ENCODE assay signal across 17 cellular contexts in the genomic region with DNA sequence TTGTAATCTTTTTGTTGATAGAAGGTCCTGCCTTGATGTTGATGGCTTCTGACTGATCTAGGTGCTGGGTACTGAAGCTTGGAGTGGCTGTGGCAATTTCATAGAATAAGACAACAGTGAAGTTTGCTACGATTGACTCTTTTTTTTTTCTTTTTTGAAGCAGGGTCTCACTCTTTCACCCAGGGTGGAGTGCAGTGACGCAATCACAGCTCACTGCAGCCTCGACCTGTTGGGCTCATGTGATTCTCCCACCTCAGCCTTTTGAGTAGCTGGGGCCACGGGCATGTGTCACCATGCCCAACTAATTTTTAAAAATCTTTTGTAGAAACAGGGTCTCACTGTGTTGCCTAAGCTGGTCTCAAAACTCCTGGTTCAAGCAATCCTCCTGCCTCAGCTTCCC. TPM values are rescaled to one million over a fixed set of nuclear protein-coding genes. Genes with fewer than 3 reads are reported as not detected.
DNase-seq lines count a peak whose midpoint lies in the region; ATAC-seq and TF ChIP-seq lines count a peak whose summit lies in the region.
"Had no signal": no experiment of that assay in that cellular context is flagged by ENCODE, and none has a peak within 500 bp of the region (broad histone marks: within the 10 kb centered on the region; RNA-seq: fewer than 3 reads in every experiment).

No MANE protein-coding gene starts in this region.

- H3K4ac ChIP-seq in IMR-90 (ENCODE audit: low read depth, low read length), result no peak overlapping the region

- TF ChIP-seq CTCF in IMR-90 (conservative IDR thresholded peaks at IDR 0.05; ENCODE audit: low read depth, low read length) (no peak), endodermal cell (conservative IDR thresholded peaks at IDR 0.05) (no peak)

- H3K9me3 ChIP-seq in IMR-90 (ENCODE audit: control insufficient read depth, insufficient read depth, low read length), result no peaks in the 10 kb centered on the region
- H3K9me3 ChIP-seq in endodermal cell (ENCODE audit: control insufficient read depth, low read length), result no peaks in the 10 kb centered on the region
- H3K9me3 ChIP-seq: BLaER1 had no signal

- WGBS in IMR-90 (ENCODE audit: extremely low coverage in 2 of 2, insufficient read length in 1 of 2), 2 experiments, result 100% methylated on average over 1 of the region's 4 CpGs; no CpG with 5 or more reads in 1 of the 2 experiments
- 96% methylated on average over 4 of the region's 4 CpGs for WGBS in endodermal cell (ENCODE audit: insufficient coverage in 1 of 2, insufficient read length in 1 of 2), 2 experiments

- POLR2A ChIA-PET in IMR-90 (lab: Charles Lee; ENCODE audit: unreplicated experiment), result no interaction called here

- no peak for DNase-seq in activated CD8-positive, alpha-beta memory T cell treated with anti-CD3 and anti-CD28 coated beads, Interleukin-2, amount 10 ng/mL, durations not matched to agents 7 days and 5 days
- no peak for DNase-seq in activated CD8-positive, alpha-beta memory T cell treated with anti-CD3 and anti-CD28 coated beads, Interleukin-2, amount 50 U/mL, for 48 hours
- no peak for DNase-seq in IMR-90
- DNase-seq in endodermal cell, result peak; percentile 13
- DNase-seq in hepatic stellate cell (ENCODE audit: low spot score), result no peak
- no peak for DNase-seq in GOT3 (lab: John Stamatoyannopoulos, UW)
- no peak for DNase-seq in NCI-H1417 treated with DMSO at 0.1 percent for 48 hours (lab: John Stamatoyannopoulos, UW)
- DNase-seq: 8988T; Calu3; CD4-positive, alpha-beta memory T cell; DMS79 treated with DMSO at 0.1 percent for 48 hours; GF-D8; KBM-7 had no signal

- H4K91ac ChIP-seq in IMR-90 (ENCODE audit: insufficient read depth, low read depth, low read length), result no peak overlapping the region

- H3K27me3 ChIP-seq in IMR-90 (ENCODE audit: control insufficient read depth, insufficient read depth, low read length) (no peaks in the 10 kb centered on the region), endodermal cell (ENCODE audit: control insufficient read depth, insufficient read depth, low read length, poor library complexity, severe bottlenecking) (no peaks in the 10 kb centered on the region)
- H3K27me3 ChIP-seq: BLaER1 had no signal

- no peak overlapping the region for H3K27ac ChIP-seq in IMR-90 (ENCODE audit: insufficient read depth, low read length)
- H3K27ac ChIP-seq in endodermal cell (ENCODE audit: low read depth, low read length), result no peak overlapping the region
- H3K27ac ChIP-seq: BLaER1 had no signal

- peaks cover 62% of the 10 kb centered on the region for H3K4me1 Mint-ChIP-seq in activated CD8-positive, alpha-beta memory T cell treated with anti-CD3 and anti-CD28 coated beads, Interleukin-2, amount 10 ng/mL, durations not matched to agents 7 days and 5 days
- H3K4me1 Mint-ChIP-seq in endodermal cell, result peaks cover 8% of the 10 kb centered on the region

- no peak overlapping the region for H4K5ac ChIP-seq in IMR-90 (ENCODE audit: low read depth, low read length)

- no peaks in the 10 kb centered on the region for H3K9me1 ChIP-seq in IMR-90 (ENCODE audit: insufficient read depth, low read length)

- no peak overlapping the region for H2AK5ac ChIP-seq in IMR-90 (ENCODE audit: low read depth, low read length)

- H3K14ac ChIP-seq in IMR-90 (replicated peaks; ENCODE audit: low read depth, low read length), result no peak overlapping the region

- peaks cover 2% of the 10 kb centered on the region for H3K9me3 Mint-ChIP-seq in activated CD8-positive, alpha-beta memory T cell treated with anti-CD3 and anti-CD28 coated beads, Interleukin-2, amount 10 ng/mL, durations not matched to agents 7 days and 5 days (ENCODE audit: low read depth)
- H3K9me3 Mint-ChIP-seq in endodermal cell, result no peaks in the 10 kb centered on the region
- H3K9me3 Mint-ChIP-seq: CD14-positive monocyte; CD4-positive, alpha-beta memory T cell had no signal

- no peak overlapping the region for H3K4me3 Mint-ChIP-seq in activated CD8-positive, alpha-beta memory T cell treated with anti-CD3 and anti-CD28 coated beads, Interleukin-2, amount 10 ng/mL, durations not matched to agents 7 days and 5 days
- H3K4me3 Mint-ChIP-seq in endodermal cell, result no peak overlapping the region
- H3K4me3 Mint-ChIP-seq: CD14-positive monocyte had no signal

- CTCF ChIA-PET in activated CD8-positive, alpha-beta memory T cell treated with anti-CD3 and anti-CD28 coated beads, Interleukin-2, amount 10 ng/mL, durations not matched to agents 7 days and 5 days (lab: Charles Lee), result interaction anchor here (1.0 to 1.5 kb wide), 2 partner anchors 15 to 226 kb away, joined by 3 read pairs; no protein-coding TSS in a partner anchor
- CTCF ChIA-PET in IMR-90 (lab: Yijun Ruan, JAX), result no interaction called here

- H3K23ac ChIP-seq in IMR-90 (ENCODE audit: low read depth, low read length), result no peak overlapping the region

- H4K20me1 ChIP-seq in IMR-90 (ENCODE audit: insufficient read depth, low read length), result peaks cover 9% of the 10 kb centered on the region

- no peak overlapping the region for H2BK120ac ChIP-seq in IMR-90 (ENCODE audit: low read depth, low read length)

- ATAC-seq in activated CD8-positive, alpha-beta memory T cell treated with anti-CD3 and anti-CD28 coated beads, Interleukin-2, amount 10 ng/mL, durations not matched to agents 7 days and 5 days, result no peak
- no peak for ATAC-seq in IMR-90 (ENCODE audit: low read depth)
- ATAC-seq: GM12878, HCT116 had no signal

- no TSS peak for BruUV-seq in IMR-90 (replicated peaks; lab: Mats Ljungman, UMichigan)

- dilution Hi-C loops in IMR-90 (cut with HindIII; ENCODE audit: low sequenced_read_pairs, unreplicated experiment), result no loop called here

- no peak overlapping the region for H3K56ac ChIP-seq in IMR-90 (ENCODE audit: extremely low read depth, insufficient read depth, low read length)

- no peak for TF ChIP-seq RAD21 in IMR-90 (IDR thresholded peaks at IDR 0.05; ENCODE audit: low read length)

- peaks cover 25 to 41% of the 10 kb centered on the region in 2 experiments for H3K79me1 ChIP-seq in IMR-90 (ENCODE audit: low read depth in 1 of 2, low read length in 2 of 2)

- H2BK20ac ChIP-seq in IMR-90 (ENCODE audit: low read depth, low read length), result no peak overlapping the region

- H3K9ac ChIP-seq in IMR-90 (ENCODE audit: low read depth, low read length) (no peak overlapping the region), endodermal cell (ENCODE audit: extremely low read depth, low read length, poor library complexity, severe bottlenecking) (no peak overlapping the region)
- H3K9ac ChIP-seq: BLaER1 had no signal

- H3K4me3 ChIP-seq in IMR-90 (ENCODE audit: insufficient read depth, low read depth, low read length) (no peak overlapping the region), endodermal cell (ENCODE audit: low read length) (no peak overlapping the region)
- H3K4me3 ChIP-seq: BLaER1, GM12878 had no signal

- in situ Hi-C loops in IMR-90 (cut with MboI; ENCODE audit: low sequenced_read_pairs), result no loop called here

- H3K36me3 Mint-ChIP-seq in activated CD8-positive, alpha-beta memory T cell treated with anti-CD3 and anti-CD28 coated beads, Interleukin-2, amount 10 ng/mL, durations not matched to agents 7 days and 5 days, result peaks cover 55% of the 10 kb centered on the region
- H3K36me3 Mint-ChIP-seq in endodermal cell (ENCODE audit: low read depth), result peaks cover 56% of the 10 kb centered on the region

- no peak overlapping the region for H2AFZ ChIP-seq in IMR-90 (replicated peaks; ENCODE audit: low read length, poor library complexity)

- no peak overlapping the region for H3K18ac ChIP-seq in IMR-90 (ENCODE audit: low read depth, low read length)

- peak overlapping the region; percentile 43 for H3K27ac Mint-ChIP-seq in activated CD8-positive, alpha-beta memory T cell treated with anti-CD3 and anti-CD28 coated beads, Interleukin-2, amount 10 ng/mL, durations not matched to agents 7 days and 5 days
- peak overlapping the region; percentile 61 for H3K27ac Mint-ChIP-seq in endodermal cell
- H3K27ac Mint-ChIP-seq: CD4-positive, alpha-beta memory T cell had no signal

- H3K36me3 ChIP-seq in IMR-90 (ENCODE audit: control insufficient read depth, insufficient read depth, low read length), result peaks cover 4% of the 10 kb centered on the region; the same call in 1 of the 2 replicates
- H3K36me3 ChIP-seq in endodermal cell (ENCODE audit: control insufficient read depth, insufficient read depth, low read length), result peaks cover 53% of the 10 kb centered on the region

- H2AK9ac ChIP-seq in IMR-90 (replicated peaks; ENCODE audit: low read depth, low read length, poor library complexity), result no peak overlapping the region

- no peak overlapping the region for H4K8ac ChIP-seq in IMR-90 (ENCODE audit: low read depth in 2 of 2, low read length in 2 of 2)

- no peak overlapping the region for H2BK5ac ChIP-seq in IMR-90 (ENCODE audit: low read depth, low read length, poor library complexity, severe bottlenecking)

- intact Hi-C loops in IMR-90 (cut with micrococcal nuclease), result no loop called here

- H3K4me2 ChIP-seq in IMR-90 (ENCODE audit: low read depth, low read length), result no peak overlapping the region
- H3K4me2 ChIP-seq: BLaER1 had no signal

- H3K4me1 ChIP-seq in IMR-90 (ENCODE audit: control insufficient read depth, insufficient read depth, low read length), result no peaks in the 10 kb centered on the region; the same call in 1 of the 2 replicates
- H3K4me1 ChIP-seq in endodermal cell (ENCODE audit: control insufficient read depth, insufficient read depth, low read length), result no peaks in the 10 kb centered on the region

- H2BK15ac ChIP-seq in IMR-90 (ENCODE audit: low read depth, low read length), result no peak overlapping the region

- TF ChIP-seq POLR2A in IMR-90 (IDR thresholded peaks at IDR 0.05; ENCODE audit: low read depth, low read length), result no peak

- H3K27me3 Mint-ChIP-seq in activated CD8-positive, alpha-beta memory T cell treated with anti-CD3 and anti-CD28 coated beads, Interleukin-2, amount 10 ng/mL, durations not matched to agents 7 days and 5 days, result no peaks in the 10 kb centered on the region
- no peaks in the 10 kb centered on the region for H3K27me3 Mint-ChIP-seq in endodermal cell (ENCODE audit: insufficient read depth)
- H3K27me3 Mint-ChIP-seq: CD4-positive, alpha-beta memory T cell had no signal

TF ChIP-seq in IMR-90, 13 proteins besides CTCF, POLR2A, EP300 and RAD21:
- TF ChIP-seq CEBPB (IDR thresholded peaks at IDR 0.05; ENCODE audit: low read depth, low read length) (peak; percentile 77), NFE2L2 (IDR thresholded peaks at IDR 0.05; ENCODE audit: low read depth, low read length) (no peak)

RNA-seq across cellular contexts. Expression of a gene that starts 14.2 kb away (rescaled TPM):
- 10 to 100 TPM; 56.0 to 63.6 TPM for total RNA-seq in activated CD8-positive, alpha-beta memory T cell treated with anti-CD3 and anti-CD28 coated beads, Interleukin-2, amount 10 ng/mL, durations not matched to agents 7 days and 5 days
- total RNA-seq in IMR-90 (2012; rRNA removed), result 2.5 TPM in 2 replicates
- polyA plus RNA-seq in IMR-90 (2012; rRNA removed), result 5.0 and 5.9 TPM in 2 replicates
- 1.6 and 2.6 TPM in 2 replicates for polyA plus RNA-seq in IMR-90 (2012; cell fraction: cytosol; rRNA removed)
- 32.3 and 36.4 TPM in 2 replicates for polyA plus RNA-seq in IMR-90 (2012; cell fraction: nucleus; rRNA removed; ENCODE audit: low replicate concordance)
- 10 to 100 TPM; 98.1 to 99.4 TPM for total RNA-seq in endodermal cell
- polyA plus RNA-seq in endodermal cell (2013, experiment 1 of 2), result 62.4 TPM
- 60.7 TPM for polyA plus RNA-seq in endodermal cell (2013, experiment 2 of 2)

Comparison
In these comparisons a context has a peak if more than half of its experiments do, and no peak if none do; other contexts are left out.
1. RNA of a gene that starts 14.2 kb away (total RNA-seq): 98.1 to 99.4 TPM in endodermal cell and 56.0 to 63.6 TPM in activated CD8-positive, alpha-beta memory T cell treated with anti-CD3 and anti-CD28 coated beads, Interleukin-2, amount 10 ng/mL, durations not matched to agents 7 days and 5 days; 2.5 TPM in IMR-90; every median in the first group is over 10 times any median in the second.